In the genomic region with DNA sequence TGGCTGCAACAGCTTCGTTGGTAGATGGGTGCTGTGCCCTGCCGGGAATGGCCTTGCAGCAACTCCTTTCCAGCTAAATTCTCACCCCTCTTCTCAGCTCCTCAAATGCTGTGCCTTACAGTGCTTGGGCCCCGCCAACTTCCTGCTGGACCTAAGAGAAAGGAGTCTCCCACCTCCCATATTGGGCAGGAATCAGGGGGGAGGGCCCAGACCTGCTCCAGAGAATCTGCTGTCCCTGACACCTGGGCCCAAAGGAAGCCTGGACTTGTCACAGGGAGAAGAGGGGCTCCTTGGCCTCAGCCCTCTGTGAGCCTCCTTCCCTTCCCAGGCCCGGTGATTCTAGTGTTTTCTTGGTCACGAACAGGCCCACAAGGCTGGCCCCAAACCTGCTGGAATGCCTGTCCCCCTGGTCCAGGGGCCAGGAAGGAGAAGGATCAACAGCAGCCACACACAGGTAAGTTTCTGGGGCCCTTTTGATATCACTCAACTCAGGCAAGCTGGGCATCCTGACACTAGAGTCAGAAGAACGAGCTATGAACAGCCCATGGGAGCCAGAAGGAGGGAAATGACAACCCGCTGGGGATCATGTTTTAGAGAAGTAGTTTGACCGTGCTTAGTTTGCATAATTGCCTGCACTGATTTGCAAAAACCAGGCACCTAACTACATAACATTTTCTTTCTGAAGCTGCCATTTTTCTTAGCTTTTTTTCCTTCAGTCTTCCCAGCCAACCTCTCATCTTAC, we compare ENCODE assay signal across 1 cellular context.
TF ChIP-seq lines count a peak whose summit lies in the region.

No MANE protein-coding gene starts in this region.

TF ChIP-seq in H1, 55 proteins besides CTCF, POLR2A, EP300 and RAD21 (continued from another document):
- TF ChIP-seq, protein P1, sequence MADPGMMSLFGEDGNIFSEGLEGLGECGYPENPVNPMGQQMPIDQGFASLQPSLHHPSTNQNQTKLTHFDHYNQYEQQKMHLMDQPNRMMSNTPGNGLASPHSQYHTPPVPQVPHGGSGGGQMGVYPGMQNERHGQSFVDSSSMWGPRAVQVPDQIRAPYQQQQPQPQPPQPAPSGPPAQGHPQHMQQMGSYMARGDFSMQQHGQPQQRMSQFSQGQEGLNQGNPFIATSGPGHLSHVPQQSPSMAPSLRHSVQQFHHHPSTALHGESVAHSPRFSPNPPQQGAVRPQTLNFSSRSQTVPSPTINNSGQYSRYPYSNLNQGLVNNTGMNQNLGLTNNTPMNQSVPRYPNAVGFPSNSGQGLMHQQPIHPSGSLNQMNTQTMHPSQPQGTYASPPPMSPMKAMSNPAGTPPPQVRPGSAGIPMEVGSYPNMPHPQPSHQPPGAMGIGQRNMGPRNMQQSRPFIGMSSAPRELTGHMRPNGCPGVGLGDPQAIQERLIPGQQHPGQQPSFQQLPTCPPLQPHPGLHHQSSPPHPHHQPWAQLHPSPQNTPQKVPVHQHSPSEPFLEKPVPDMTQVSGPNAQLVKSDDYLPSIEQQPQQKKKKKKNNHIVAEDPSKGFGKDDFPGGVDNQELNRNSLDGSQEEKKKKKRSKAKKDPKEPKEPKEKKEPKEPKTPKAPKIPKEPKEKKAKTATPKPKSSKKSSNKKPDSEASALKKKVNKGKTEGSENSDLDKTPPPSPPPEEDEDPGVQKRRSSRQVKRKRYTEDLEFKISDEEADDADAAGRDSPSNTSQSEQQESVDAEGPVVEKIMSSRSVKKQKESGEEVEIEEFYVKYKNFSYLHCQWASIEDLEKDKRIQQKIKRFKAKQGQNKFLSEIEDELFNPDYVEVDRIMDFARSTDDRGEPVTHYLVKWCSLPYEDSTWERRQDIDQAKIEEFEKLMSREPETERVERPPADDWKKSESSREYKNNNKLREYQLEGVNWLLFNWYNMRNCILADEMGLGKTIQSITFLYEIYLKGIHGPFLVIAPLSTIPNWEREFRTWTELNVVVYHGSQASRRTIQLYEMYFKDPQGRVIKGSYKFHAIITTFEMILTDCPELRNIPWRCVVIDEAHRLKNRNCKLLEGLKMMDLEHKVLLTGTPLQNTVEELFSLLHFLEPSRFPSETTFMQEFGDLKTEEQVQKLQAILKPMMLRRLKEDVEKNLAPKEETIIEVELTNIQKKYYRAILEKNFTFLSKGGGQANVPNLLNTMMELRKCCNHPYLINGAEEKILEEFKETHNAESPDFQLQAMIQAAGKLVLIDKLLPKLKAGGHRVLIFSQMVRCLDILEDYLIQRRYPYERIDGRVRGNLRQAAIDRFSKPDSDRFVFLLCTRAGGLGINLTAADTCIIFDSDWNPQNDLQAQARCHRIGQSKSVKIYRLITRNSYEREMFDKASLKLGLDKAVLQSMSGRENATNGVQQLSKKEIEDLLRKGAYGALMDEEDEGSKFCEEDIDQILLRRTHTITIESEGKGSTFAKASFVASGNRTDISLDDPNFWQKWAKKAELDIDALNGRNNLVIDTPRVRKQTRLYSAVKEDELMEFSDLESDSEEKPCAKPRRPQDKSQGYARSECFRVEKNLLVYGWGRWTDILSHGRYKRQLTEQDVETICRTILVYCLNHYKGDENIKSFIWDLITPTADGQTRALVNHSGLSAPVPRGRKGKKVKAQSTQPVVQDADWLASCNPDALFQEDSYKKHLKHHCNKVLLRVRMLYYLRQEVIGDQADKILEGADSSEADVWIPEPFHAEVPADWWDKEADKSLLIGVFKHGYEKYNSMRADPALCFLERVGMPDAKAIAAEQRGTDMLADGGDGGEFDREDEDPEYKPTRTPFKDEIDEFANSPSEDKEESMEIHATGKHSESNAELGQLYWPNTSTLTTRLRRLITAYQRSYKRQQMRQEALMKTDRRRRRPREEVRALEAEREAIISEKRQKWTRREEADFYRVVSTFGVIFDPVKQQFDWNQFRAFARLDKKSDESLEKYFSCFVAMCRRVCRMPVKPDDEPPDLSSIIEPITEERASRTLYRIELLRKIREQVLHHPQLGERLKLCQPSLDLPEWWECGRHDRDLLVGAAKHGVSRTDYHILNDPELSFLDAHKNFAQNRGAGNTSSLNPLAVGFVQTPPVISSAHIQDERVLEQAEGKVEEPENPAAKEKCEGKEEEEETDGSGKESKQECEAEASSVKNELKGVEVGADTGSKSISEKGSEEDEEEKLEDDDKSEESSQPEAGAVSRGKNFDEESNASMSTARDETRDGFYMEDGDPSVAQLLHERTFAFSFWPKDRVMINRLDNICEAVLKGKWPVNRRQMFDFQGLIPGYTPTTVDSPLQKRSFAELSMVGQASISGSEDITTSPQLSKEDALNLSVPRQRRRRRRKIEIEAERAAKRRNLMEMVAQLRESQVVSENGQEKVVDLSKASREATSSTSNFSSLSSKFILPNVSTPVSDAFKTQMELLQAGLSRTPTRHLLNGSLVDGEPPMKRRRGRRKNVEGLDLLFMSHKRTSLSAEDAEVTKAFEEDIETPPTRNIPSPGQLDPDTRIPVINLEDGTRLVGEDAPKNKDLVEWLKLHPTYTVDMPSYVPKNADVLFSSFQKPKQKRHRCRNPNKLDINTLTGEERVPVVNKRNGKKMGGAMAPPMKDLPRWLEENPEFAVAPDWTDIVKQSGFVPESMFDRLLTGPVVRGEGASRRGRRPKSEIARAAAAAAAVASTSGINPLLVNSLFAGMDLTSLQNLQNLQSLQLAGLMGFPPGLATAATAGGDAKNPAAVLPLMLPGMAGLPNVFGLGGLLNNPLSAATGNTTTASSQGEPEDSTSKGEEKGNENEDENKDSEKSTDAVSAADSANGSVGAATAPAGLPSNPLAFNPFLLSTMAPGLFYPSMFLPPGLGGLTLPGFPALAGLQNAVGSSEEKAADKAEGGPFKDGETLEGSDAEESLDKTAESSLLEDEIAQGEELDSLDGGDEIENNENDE (IDR thresholded peaks at IDR 0.05; ENCODE audit: insufficient replicate concordance, low read length) = no peak
- TF ChIP-seq SIN3A (conservative IDR thresholded peaks at IDR 0.05 in 1 of 2, IDR thresholded peaks at IDR 0.05 in 1 of 2; ENCODE audit: low read depth in 1 of 2, low read length in 2 of 2) (no peak), TAF7 (optimal IDR thresholded peaks at IDR 0.05; ENCODE audit: borderline replicate concordance, low read depth, low read length) (no peak), CEBPB (IDR thresholded peaks at IDR 0.05; ENCODE audit: low read depth, low read length) (no peak), TAF1 (IDR thresholded peaks at IDR 0.05; ENCODE audit: low read depth, low read length) (no peak), CHD1 (IDR thresholded peaks at IDR 0.05; ENCODE audit: low read depth, low read length) (no peak), HDAC2 (IDR thresholded peaks at IDR 0.05; ENCODE audit: borderline replicate concordance in 1 of 2, low read depth in 2 of 2, low read length in 2 of 2) (no peak), SP1 (IDR thresholded peaks at IDR 0.05; ENCODE audit: low read depth, low read length) (no peak), RBBP5 (IDR thresholded peaks at IDR 0.05; ENCODE audit: borderline replicate concordance, low read depth, low read length) (no peak), PHF8 (conservative IDR thresholded peaks at IDR 0.05; ENCODE audit: low read depth, low read length) (no peak), POLR2AphosphoS5 (IDR thresholded peaks at IDR 0.05; ENCODE audit: low read depth, low read length) (no peak), SP2 (IDR thresholded peaks at IDR 0.05; ENCODE audit: low read length) (no peak), YY1 (IDR thresholded peaks at IDR 0.05; ENCODE audit: low read depth, low read length) (no peak), SRF (IDR thresholded peaks at IDR 0.05; ENCODE audit: low read depth, low read length) (no peak), TCF12 (IDR thresholded peaks at IDR 0.05; ENCODE audit: low read depth, low read length) (no peak), JUND (IDR thresholded peaks at IDR 0.05; ENCODE audit: low read length) (no peak), HDAC6 (IDR thresholded peaks at IDR 0.05; ENCODE audit: low read depth, low read length) (no peak)
TF ChIP-seq in H1: peak in this region for 0.
